In the genomic region with DNA sequence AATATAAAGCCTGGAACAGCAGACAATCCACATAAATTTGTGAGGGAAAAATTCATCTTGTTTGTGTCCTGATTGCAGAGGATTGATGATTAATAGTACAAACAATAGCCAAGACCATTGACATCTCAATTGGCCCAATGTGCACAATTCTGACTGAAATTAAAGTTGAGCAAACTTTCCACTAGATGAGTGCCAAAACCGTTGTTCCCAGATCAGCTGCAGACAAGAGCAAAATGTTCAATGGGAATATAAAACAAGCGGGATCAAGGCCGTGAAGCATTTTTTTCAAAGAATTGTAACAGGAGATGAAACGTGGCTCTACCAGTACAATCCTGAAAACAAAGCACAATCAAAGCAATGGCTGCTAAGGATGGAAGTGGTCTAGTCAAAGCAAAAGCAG, we compare ENCODE assay signal across 32 cellular contexts.
"Had no signal": no experiment of that assay in that cellular context is flagged by ENCODE, and none has a peak within 500 bp of the region (broad histone marks: within the 10 kb centered on the region; RNA-seq: fewer than 3 reads in every experiment).

No MANE protein-coding gene starts in this region.

- H3K27ac ChIP-seq: ascending aorta, cardiac muscle cell, SJCRH30, SK-N-MC, WERI-Rb-1 had no signal

- H3K36me3 ChIP-seq: ascending aorta, cardiac muscle cell, MG63, SJCRH30, WERI-Rb-1 had no signal

- ATAC-seq: activated CD8-positive, alpha-beta T cell treated with anti-CD3 and anti-CD28 coated beads for 36 hours; activated T-cell treated with anti-CD3 and anti-CD28 coated beads, Interleukin-2, amount 50 U/mL, for 72 hours; activated T-helper 17 cell treated with anti-CD3 and anti-CD28 coated beads, Interleukin-2, amount 50 U/mL, for 72 hours; Panc1 had no signal

- DNase-seq: activated CD4-positive, alpha-beta T cell treated with anti-CD3 and anti-CD28 coated beads, Interleukin-2, amount 50 U/mL, for 4 hours; activated CD8-positive, alpha-beta T cell treated with anti-CD3 and anti-CD28 coated beads for 36 hours; activated effector memory CD4-positive, alpha-beta T cell treated with anti-CD3 and anti-CD28 coated beads, Interleukin-2, amount 50 U/mL, for 16 hours; activated naive CD4-positive, alpha-beta T cell; activated naive CD4-positive, alpha-beta T cell treated with anti-CD3 and anti-CD28 coated beads, Interleukin-2, amount 50 U/mL, for 16 hours; activated naive CD8-positive, alpha-beta T cell treated with anti-CD3 and anti-CD28 coated beads for 36 hours; activated T-cell treated with anti-CD3 and anti-CD28 coated beads, Interleukin-2, amount 50 U/mL, for 1 hour; activated T-cell treated with anti-CD3 and anti-CD28 coated beads, Interleukin-2, amount 50 U/mL, for 72 hours; amygdala; Kasumi-1; KG1; MG63; NCI-H1048; NCI-H1105 treated with DMSO at 0.1 percent for 48 hours; NCI-H1436; NCI-H1694; NCI-H1930; NCI-H2081 treated with DMSO at 0.1 percent for 48 hours; NCI-H2171 treated with DMSO at 0.1 percent for 48 hours; NCI-H2227 treated with DMSO at 0.1 percent for 48 hours; NCI-H446; NCI-H510A treated with DMSO at 0.1 percent for 48 hours; NCI-H526 treated with DMSO at 0.1 percent for 48 hours; SHP77; SJCRH30; T1000; WERI-Rb-1 had no signal

- H3K4me1 ChIP-seq: ascending aorta had no signal

- H3K9me3 ChIP-seq: ascending aorta, MG63, SJCRH30 had no signal

- H3K27me3 ChIP-seq: ascending aorta, cardiac muscle cell, SJCRH30 had no signal

- H3K4me3 ChIP-seq: ascending aorta, cardiac muscle cell, MG63, SJCRH30, SK-N-MC had no signal
